In genomic region chr13:90461398-90461797, GRCh38 we compare ENCODE assay signal across 40 cellular contexts.
"Had no signal": no experiment of that assay in that cellular context is flagged by ENCODE, and none has a peak within 500 bp of the region (broad histone marks: within the 10 kb centered on the region; RNA-seq: fewer than 3 reads in every experiment).

No MANE protein-coding gene starts in this region.

- H3K27ac Mint-ChIP-seq: activated naive CD4-positive, alpha-beta T cell treated with anti-CD3 and anti-CD28 coated beads for 36 hours; activated naive CD4-positive, alpha-beta T cell treated with anti-CD3 and anti-CD28 coated beads, Interleukin-2, amount 10 ng/mL, durations not matched to agents 7 days and 5 days; activated naive CD4-positive, alpha-beta T cell treated with anti-CD3 and anti-CD28 coated beads, Interleukin-2, amount 50 U/mL, for 24 hours; activated naive CD4-positive, alpha-beta T cell treated with anti-CD3 and anti-CD28 coated beads, Interleukin-2, amount 50 U/mL, for 72 hours; activated naive CD8-positive, alpha-beta T cell; activated naive CD8-positive, alpha-beta T cell treated with anti-CD3 and anti-CD28 coated beads for 36 hours; activated naive CD8-positive, alpha-beta T cell treated with anti-CD3 and anti-CD28 coated beads, Interleukin-2, amount 10 ng/mL, durations not matched to agents 7 days and 5 days; activated naive CD8-positive, alpha-beta T cell treated with anti-CD3 and anti-CD28 coated beads, Interleukin-2, amount 50 U/mL, for 24 hours; activated T-cell treated with anti-CD3 and anti-CD28 coated beads, Interleukin-2, amount 50 U/mL, for 24 hours; activated T-cell treated with anti-CD3 and anti-CD28 coated beads, Interleukin-2, amount 50 U/mL, for 72 hours; activated T-helper 1 cell treated with anti-CD3 and anti-CD28 coated beads, Interleukin-12 subunit alpha, Interleukin-12 subunit beta, Interleukin-2, Interleukin-4 antibody, amounts not matched to agents 30 ng/mL and 10 ng/mL and 1 ng/mL, durations not matched to agents 14 hours and 24 hours and 36 hours; activated T-helper 17 cell treated with anti-CD3 and anti-CD28 coated beads, Interleukin-2, amount 50 U/mL, for 72 hours; activated T-helper 2 cell treated with anti-CD3 and anti-CD28 coated beads, Interferon-gamma antibody, Interleukin-2, Interleukin-4, amounts not matched to agents 10 μg/mL and 5 μg/mL and 100 μg/mL, durations not matched to agents 14 hours and 24 hours and 36 hours; brain had no signal

- H3K4me3 Mint-ChIP-seq: activated naive CD4-positive, alpha-beta T cell treated with anti-CD3 and anti-CD28 coated beads for 36 hours; activated naive CD4-positive, alpha-beta T cell treated with anti-CD3 and anti-CD28 coated beads, Interleukin-2, amount 10 ng/mL, durations not matched to agents 7 days and 5 days; activated naive CD4-positive, alpha-beta T cell treated with anti-CD3 and anti-CD28 coated beads, Interleukin-2, amount 50 U/mL, for 24 hours; activated naive CD8-positive, alpha-beta T cell; activated naive CD8-positive, alpha-beta T cell treated with anti-CD3 and anti-CD28 coated beads for 36 hours; activated naive CD8-positive, alpha-beta T cell treated with anti-CD3 and anti-CD28 coated beads, Interleukin-2, amount 10 ng/mL, durations not matched to agents 7 days and 5 days; activated naive CD8-positive, alpha-beta T cell treated with anti-CD3 and anti-CD28 coated beads, Interleukin-2, amount 50 U/mL, for 24 hours; activated T-cell treated with anti-CD3 and anti-CD28 coated beads, Interleukin-2, amount 50 U/mL, for 24 hours; activated T-cell treated with anti-CD3 and anti-CD28 coated beads, Interleukin-2, amount 50 U/mL, for 4 hours; activated T-cell treated with anti-CD3 and anti-CD28 coated beads, Interleukin-2, amount 50 U/mL, for 72 hours; activated T-helper 1 cell treated with anti-CD3 and anti-CD28 coated beads, Interleukin-12 subunit alpha, Interleukin-12 subunit beta, Interleukin-2, Interleukin-4 antibody, amounts not matched to agents 30 ng/mL and 10 ng/mL and 1 ng/mL, durations not matched to agents 14 hours and 24 hours and 36 hours; activated T-helper 17 cell treated with anti-CD3 and anti-CD28 coated beads, Interleukin-2, amount 50 U/mL, for 72 hours; brain; central memory CD8-positive, alpha-beta T cell had no signal

- H3K36me3 ChIP-seq: adrenal gland, ascending aorta, brain microvascular endothelial cell, breast epithelium, cardiac muscle cell had no signal

- H3K27me3 Mint-ChIP-seq: activated naive CD4-positive, alpha-beta T cell treated with anti-CD3 and anti-CD28 coated beads, Interleukin-2, amount 10 ng/mL, durations not matched to agents 7 days and 5 days; activated naive CD4-positive, alpha-beta T cell treated with anti-CD3 and anti-CD28 coated beads, Interleukin-2, amount 50 U/mL, for 24 hours; activated naive CD8-positive, alpha-beta T cell; activated naive CD8-positive, alpha-beta T cell treated with anti-CD3 and anti-CD28 coated beads for 36 hours; activated naive CD8-positive, alpha-beta T cell treated with anti-CD3 and anti-CD28 coated beads, Interleukin-2, amount 10 ng/mL, durations not matched to agents 7 days and 5 days; activated naive CD8-positive, alpha-beta T cell treated with anti-CD3 and anti-CD28 coated beads, Interleukin-2, amount 50 U/mL, for 24 hours; activated T-cell treated with anti-CD3 and anti-CD28 coated beads, Interleukin-2, amount 50 U/mL, for 24 hours; activated T-helper 17 cell treated with anti-CD3 and anti-CD28 coated beads, Interleukin-2, amount 50 U/mL, for 72 hours; brain; central memory CD8-positive, alpha-beta T cell had no signal

- DNase-seq: activated effector memory CD4-positive, alpha-beta T cell treated with anti-CD3 and anti-CD28 coated beads, Interleukin-2, amount 50 U/mL, for 16 hours; activated effector memory CD4-positive, alpha-beta T cell treated with Interleukin-2 at 50 U/mL for 16 hours; activated gamma-delta T cell; activated gamma-delta T cell treated with Interleukin-2 at 50 U/mL for 16 hours; activated naive CD4-positive, alpha-beta T cell; activated naive CD4-positive, alpha-beta T cell treated with anti-CD3 and anti-CD28 coated beads for 36 hours; activated naive CD4-positive, alpha-beta T cell treated with anti-CD3 and anti-CD28 coated beads, Interleukin-2, amount 10 ng/mL, durations not matched to agents 7 days and 5 days; activated naive CD4-positive, alpha-beta T cell treated with anti-CD3 and anti-CD28 coated beads, Interleukin-2, amount 50 U/mL, for 16 hours; activated naive CD4-positive, alpha-beta T cell treated with Interleukin-2 at 50 U/mL for 16 hours; activated naive CD8-positive, alpha-beta T cell treated with anti-CD3 and anti-CD28 coated beads for 36 hours; activated naive CD8-positive, alpha-beta T cell treated with anti-CD3 and anti-CD28 coated beads, Interleukin-2, amount 10 ng/mL, durations not matched to agents 7 days and 5 days; activated naive CD8-positive, alpha-beta T cell treated with anti-CD3 and anti-CD28 coated beads, Interleukin-2, amount 50 U/mL, for 24 hours; activated T-cell treated with anti-CD3 and anti-CD28 coated beads, Interleukin-2, amount 50 U/mL, for 1 hour; activated T-cell treated with anti-CD3 and anti-CD28 coated beads, Interleukin-2, amount 50 U/mL, for 24 hours; activated T-cell treated with anti-CD3 and anti-CD28 coated beads, Interleukin-2, amount 50 U/mL, for 4 hours; activated T-cell treated with anti-CD3 and anti-CD28 coated beads, Interleukin-2, amount 50 U/mL, for 48 hours; activated T-cell treated with anti-CD3 and anti-CD28 coated beads, Interleukin-2, amount 50 U/mL, for 72 hours; adrenal gland; amniotic stem cell; amygdala; anterior cingulate cortex; aorta; body of pancreas; brain microvascular endothelial cell; caudate nucleus; central memory CD4-positive, alpha-beta T cell; cerebellar nuclear complex had no signal

- H3K9me3 ChIP-seq: adrenal gland, ascending aorta, body of pancreas, breast epithelium had no signal

- H3K4me1 ChIP-seq: adrenal gland, ascending aorta, body of pancreas, breast epithelium had no signal

- H3K27ac ChIP-seq: adrenal gland, ascending aorta, body of pancreas, brain microvascular endothelial cell, breast epithelium, cardiac muscle cell had no signal

- H3K4me3 ChIP-seq: adrenal gland, ascending aorta, body of pancreas, breast epithelium, cardiac muscle cell had no signal

- FAIRE-seq: astrocyte, bronchial epithelial cell had no signal

- H3K4me1 Mint-ChIP-seq: activated naive CD4-positive, alpha-beta T cell treated with anti-CD3 and anti-CD28 coated beads, Interleukin-2, amount 10 ng/mL, durations not matched to agents 7 days and 5 days; activated naive CD4-positive, alpha-beta T cell treated with anti-CD3 and anti-CD28 coated beads, Interleukin-2, amount 50 U/mL, for 24 hours; activated naive CD8-positive, alpha-beta T cell treated with anti-CD3 and anti-CD28 coated beads for 36 hours; activated naive CD8-positive, alpha-beta T cell treated with anti-CD3 and anti-CD28 coated beads, Interleukin-2, amount 10 ng/mL, durations not matched to agents 7 days and 5 days; activated naive CD8-positive, alpha-beta T cell treated with anti-CD3 and anti-CD28 coated beads, Interleukin-2, amount 50 U/mL, for 24 hours; activated T-helper 17 cell treated with anti-CD3 and anti-CD28 coated beads, Interleukin-2, amount 50 U/mL, for 72 hours; brain; central memory CD8-positive, alpha-beta T cell had no signal

- ATAC-seq: activated naive CD4-positive, alpha-beta T cell treated with anti-CD3 and anti-CD28 coated beads, Interleukin-2, amount 50 U/mL, for 72 hours; activated naive CD8-positive, alpha-beta T cell treated with anti-CD3 and anti-CD28 coated beads, Interleukin-2, amount 50 U/mL, for 24 hours; activated T-cell treated with anti-CD3 and anti-CD28 coated beads, Interleukin-2, amount 50 U/mL, for 4 hours; activated T-cell treated with anti-CD3 and anti-CD28 coated beads, Interleukin-2, amount 50 U/mL, for 72 hours; activated T-helper 17 cell treated with anti-CD3 and anti-CD28 coated beads, Interleukin-2, amount 50 U/mL, for 72 hours; body of pancreas had no signal

- H3K36me3 Mint-ChIP-seq: activated naive CD4-positive, alpha-beta T cell treated with anti-CD3 and anti-CD28 coated beads, Interleukin-2, amount 10 ng/mL, durations not matched to agents 7 days and 5 days; activated naive CD4-positive, alpha-beta T cell treated with anti-CD3 and anti-CD28 coated beads, Interleukin-2, amount 50 U/mL, for 24 hours; activated naive CD4-positive, alpha-beta T cell treated with anti-CD3 and anti-CD28 coated beads, Interleukin-2, amount 50 U/mL, for 72 hours; activated naive CD8-positive, alpha-beta T cell; activated naive CD8-positive, alpha-beta T cell treated with anti-CD3 and anti-CD28 coated beads for 36 hours; activated naive CD8-positive, alpha-beta T cell treated with anti-CD3 and anti-CD28 coated beads, Interleukin-2, amount 10 ng/mL, durations not matched to agents 7 days and 5 days; brain had no signal

- H3K27me3 ChIP-seq: adrenal gland, ascending aorta, body of pancreas, brain microvascular endothelial cell, breast epithelium, cardiac muscle cell had no signal

- H3K9me3 Mint-ChIP-seq: activated T-cell treated with anti-CD3 and anti-CD28 coated beads, Interleukin-2, amount 50 U/mL, for 72 hours; brain had no signal
